1 cellular context compared by ENCODE assay signal in the genomic region with DNA sequence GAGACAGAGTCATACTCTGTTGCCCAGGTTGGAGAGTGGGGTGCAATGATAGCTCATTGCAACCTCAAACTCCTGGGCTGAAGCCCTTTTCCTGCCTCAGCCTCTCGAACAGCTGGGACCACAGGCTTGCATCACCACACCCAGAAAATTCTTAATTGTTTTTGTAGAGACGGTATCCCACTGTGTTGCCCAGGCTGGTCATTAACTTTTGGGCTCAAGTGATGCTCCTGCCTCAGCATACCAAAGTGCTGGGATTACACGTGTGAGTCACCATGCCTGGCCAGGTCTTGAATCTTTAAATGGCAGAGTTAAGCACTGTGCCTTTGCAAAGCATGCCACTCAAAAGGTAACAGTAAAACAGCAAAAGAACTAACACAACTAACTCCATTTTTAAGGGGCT.
TF ChIP-seq lines count a peak whose summit lies in the region.

No MANE protein-coding gene starts in this region.

TF ChIP-seq in WTC11, 78 proteins besides CTCF, POLR2A, EP300 and RAD21 (continued from another document):
- TF ChIP-seq ZNF532 (CRISPR knock-in tag; IDR thresholded peaks at IDR 0.05; ENCODE audit: borderline replicate concordance), result no peak
- no peak for TF ChIP-seq PRRX2 (CRISPR knock-in tag; IDR thresholded peaks at IDR 0.05)
- TF ChIP-seq CBFB (CRISPR knock-in tag; IDR thresholded peaks at IDR 0.05; ENCODE audit: low read depth), result no peak
- no peak for TF ChIP-seq TCF7 (CRISPR knock-in tag; IDR thresholded peaks at IDR 0.05; ENCODE audit: low read depth)
- no peak for TF ChIP-seq FOXK1 (CRISPR knock-in tag; IDR thresholded peaks at IDR 0.05)
- TF ChIP-seq, protein P1, sequence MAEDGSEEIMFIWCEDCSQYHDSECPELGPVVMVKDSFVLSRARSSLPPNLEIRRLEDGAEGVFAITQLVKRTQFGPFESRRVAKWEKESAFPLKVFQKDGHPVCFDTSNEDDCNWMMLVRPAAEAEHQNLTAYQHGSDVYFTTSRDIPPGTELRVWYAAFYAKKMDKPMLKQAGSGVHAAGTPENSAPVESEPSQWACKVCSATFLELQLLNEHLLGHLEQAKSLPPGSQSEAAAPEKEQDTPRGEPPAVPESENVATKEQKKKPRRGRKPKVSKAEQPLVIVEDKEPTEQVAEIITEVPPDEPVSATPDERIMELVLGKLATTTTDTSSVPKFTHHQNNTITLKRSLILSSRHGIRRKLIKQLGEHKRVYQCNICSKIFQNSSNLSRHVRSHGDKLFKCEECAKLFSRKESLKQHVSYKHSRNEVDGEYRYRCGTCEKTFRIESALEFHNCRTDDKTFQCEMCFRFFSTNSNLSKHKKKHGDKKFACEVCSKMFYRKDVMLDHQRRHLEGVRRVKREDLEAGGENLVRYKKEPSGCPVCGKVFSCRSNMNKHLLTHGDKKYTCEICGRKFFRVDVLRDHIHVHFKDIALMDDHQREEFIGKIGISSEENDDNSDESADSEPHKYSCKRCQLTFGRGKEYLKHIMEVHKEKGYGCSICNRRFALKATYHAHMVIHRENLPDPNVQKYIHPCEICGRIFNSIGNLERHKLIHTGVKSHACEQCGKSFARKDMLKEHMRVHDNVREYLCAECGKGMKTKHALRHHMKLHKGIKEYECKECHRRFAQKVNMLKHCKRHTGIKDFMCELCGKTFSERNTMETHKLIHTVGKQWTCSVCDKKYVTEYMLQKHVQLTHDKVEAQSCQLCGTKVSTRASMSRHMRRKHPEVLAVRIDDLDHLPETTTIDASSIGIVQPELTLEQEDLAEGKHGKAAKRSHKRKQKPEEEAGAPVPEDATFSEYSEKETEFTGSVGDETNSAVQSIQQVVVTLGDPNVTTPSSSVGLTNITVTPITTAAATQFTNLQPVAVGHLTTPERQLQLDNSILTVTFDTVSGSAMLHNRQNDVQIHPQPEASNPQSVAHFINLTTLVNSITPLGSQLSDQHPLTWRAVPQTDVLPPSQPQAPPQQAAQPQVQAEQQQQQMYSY (CRISPR knock-in tag; IDR thresholded peaks at IDR 0.05), result no peak
- no peak for TF ChIP-seq RELA (CRISPR knock-in tag; IDR thresholded peaks at IDR 0.05; ENCODE audit: borderline replicate concordance)
- TF ChIP-seq JUN (CRISPR knock-in tag; IDR thresholded peaks at IDR 0.05), result no peak
- TF ChIP-seq ATF1 (CRISPR knock-in tag; IDR thresholded peaks at IDR 0.05), result no peak
